20 cellular contexts compared by ENCODE assay signal in the genomic region with DNA sequence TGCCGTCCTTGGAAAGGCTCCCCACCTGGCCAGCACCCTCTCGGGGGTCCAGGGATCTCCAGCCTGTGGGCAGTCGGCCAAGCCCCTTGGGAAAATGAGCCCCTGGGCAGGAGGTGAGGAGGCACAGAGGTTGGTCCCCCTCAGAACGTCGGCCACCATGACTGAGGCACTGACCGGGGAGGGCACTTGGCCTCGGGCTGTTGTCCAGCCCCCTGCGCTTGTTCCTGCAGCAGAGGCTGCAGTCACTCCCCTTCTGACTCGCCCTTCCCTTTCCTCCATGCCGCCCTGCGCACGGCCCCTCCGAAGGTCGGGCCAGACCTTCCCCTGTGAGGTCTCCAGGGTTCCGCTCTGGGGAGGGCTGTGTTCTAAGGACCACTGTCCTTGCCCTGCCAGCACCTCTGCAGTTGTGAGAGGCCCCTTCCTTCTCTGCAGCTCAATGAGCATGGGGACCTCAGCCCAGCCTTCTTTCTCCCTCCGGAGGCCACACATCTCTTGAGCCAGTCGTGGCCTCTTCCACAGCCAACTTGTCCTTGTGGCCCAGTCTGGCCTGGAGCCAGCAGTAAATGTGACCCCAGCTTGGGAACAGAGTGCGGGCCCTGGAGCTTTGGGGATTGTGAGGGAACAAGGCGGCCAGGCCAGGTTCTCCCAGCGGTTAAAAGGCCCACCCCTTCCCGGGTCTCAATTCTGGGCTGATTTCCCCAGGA.
DNase-seq lines count a peak whose midpoint lies in the region; TF ChIP-seq lines count a peak whose summit lies in the region.
"Had no signal": no experiment of that assay in that cellular context is flagged by ENCODE, and none has a peak within 500 bp of the region (broad histone marks: within the 10 kb centered on the region; RNA-seq: fewer than 3 reads in every experiment).

No MANE protein-coding gene starts in this region.

- H3K27ac ChIP-seq in coronary artery (no peak overlapping the region), neural cell (ENCODE audit: low read length) (peak overlapping the region; percentile 76), tibial artery (no peak overlapping the region)
- H3K27ac ChIP-seq: 22Rv1 had no signal

- TF ChIP-seq CTCF in coronary artery (IDR thresholded peaks at IDR 0.05) (no peak), neural cell (IDR thresholded peaks at IDR 0.05; ENCODE audit: poor library complexity, severe bottlenecking) (no peak), tibial artery (IDR thresholded peaks at IDR 0.05) (no peak)

- TF ChIP-seq RAD21 in neural cell (conservative IDR thresholded peaks at IDR 0.05): no peak

- H3K79me2 ChIP-seq in neural cell (replicated peaks; ENCODE audit: insufficient read depth, low read length): no peaks in the 10 kb centered on the region

- H3F3A ChIP-seq in neural cell (ENCODE audit: insufficient read depth, low read length, poor library complexity, severe bottlenecking): peaks cover 4% of the 10 kb centered on the region

- peak overlapping the region; percentile 51 for H3K9ac ChIP-seq in neural cell (ENCODE audit: low read length)

- intact Hi-C loops in tibial artery (cut with DNase I; ENCODE audit: low total_unique reads): no loop called here

- peaks cover 0 to 7% (median 3%) of the 10 kb centered on the region in 4 donors for H3K4me1 ChIP-seq in tibial artery

- CTCF ChIA-PET in activated CD4-positive, alpha-beta T cell treated with anti-CD3 and anti-CD28 coated beads, Interleukin-2, amount 10 ng/mL, durations not matched to agents 7 days and 5 days (lab: Charles Lee): interaction anchor here (0.7 kb wide), 1 partner anchor 21 kb away, joined by 3 read pairs; no protein-coding TSS in a partner anchor

- peaks cover 5% of the 10 kb centered on the region for H3K27me3 Mint-ChIP-seq in activated CD4-positive, alpha-beta T cell treated with anti-CD3 and anti-CD28 coated beads, Interleukin-2, amount 10 ng/mL, durations not matched to agents 7 days and 5 days

- H2AFZ ChIP-seq in neural cell (ENCODE audit: low read depth, low read length): no peak overlapping the region

- peaks cover 6% of the 10 kb centered on the region for H3K9me3 Mint-ChIP-seq in activated CD4-positive, alpha-beta T cell treated with anti-CD3 and anti-CD28 coated beads, Interleukin-2, amount 10 ng/mL, durations not matched to agents 7 days and 5 days

- H3K4me3 ChIP-seq in coronary artery: no peak overlapping the region
- no peak overlapping the region for H3K4me3 ChIP-seq in neural cell (ENCODE audit: low read length)
- H3K4me3 ChIP-seq in tibial artery: no peak overlapping the region
- H3K4me3 ChIP-seq: gastroesophageal sphincter had no signal

- DNase-seq in activated CD4-positive, alpha-beta T cell treated with anti-CD3 and anti-CD28 coated beads for 1 hour: peak; percentile 3
- no peak for DNase-seq in activated CD4-positive, alpha-beta T cell treated with anti-CD3 and anti-CD28 coated beads, Interleukin-2, amount 10 ng/mL, durations not matched to agents 7 days and 5 days
- DNase-seq in coronary artery (ENCODE audit: low spot score) (peak; percentile 66), tibial artery (peak; percentile 18 to 55), kidney tubule cell (ENCODE audit: low spot score) (no peak), superior temporal gyrus (ENCODE audit: extremely low spot score) (no peak)
- DNase-seq in activated CD4-positive, alpha-beta T cell treated with anti-CD3 and anti-CD28 coated beads for 4 hours: no peak
- DNase-seq: activated naive CD4-positive, alpha-beta T cell treated with anti-CD3 and anti-CD28 coated beads, Interleukin-2, amount 50 U/mL, for 16 hours; activated T-cell treated with anti-CD3 and anti-CD28 coated beads for 4 hours; dermis blood vessel endothelial cell; DMS 273 treated with DMSO at 0.1 percent for 48 hours; erythroblast; MV-4-11; NCI-H2029 treated with DMSO at 0.1 percent for 48 hours; NCI-H524; T1000 had no signal

- TF ChIP-seq EP300 in neural cell (conservative IDR thresholded peaks at IDR 0.05; ENCODE audit: poor library complexity, severe bottlenecking): no peak

- no peaks in the 10 kb centered on the region for H3K36me3 ChIP-seq in neural cell (ENCODE audit: insufficient read depth, low read length)
- no peaks in the 10 kb centered on the region for H3K36me3 ChIP-seq in tibial artery
- H3K36me3 ChIP-seq: gastroesophageal sphincter had no signal

- H3K4me2 ChIP-seq in neural cell (ENCODE audit: low read length): no peak overlapping the region

- H3K9me2 ChIP-seq in neural cell (ENCODE audit: insufficient read depth, low read length): no peaks in the 10 kb centered on the region

- H3K9me3 ChIP-seq in neural cell (ENCODE audit: low read length) (no peaks in the 10 kb centered on the region), tibial artery (no peaks in the 10 kb centered on the region)
- H3K9me3 ChIP-seq: gastroesophageal sphincter had no signal

- no peak overlapping the region for H3K27ac Mint-ChIP-seq in activated CD4-positive, alpha-beta T cell treated with anti-CD3 and anti-CD28 coated beads, Interleukin-2, amount 10 ng/mL, durations not matched to agents 7 days and 5 days

- H3K36me3 Mint-ChIP-seq in activated CD4-positive, alpha-beta T cell treated with anti-CD3 and anti-CD28 coated beads, Interleukin-2, amount 10 ng/mL, durations not matched to agents 7 days and 5 days (ENCODE audit: low read depth): peaks cover 1% of the 10 kb centered on the region

- H4K20me1 ChIP-seq in neural cell (ENCODE audit: insufficient read depth): no peaks in the 10 kb centered on the region

- H3K27me3 ChIP-seq in neural cell (ENCODE audit: insufficient read depth, low read depth, low read length) (no peaks in the 10 kb centered on the region), tibial artery (peaks cover 0 to 6% of the 10 kb centered on the region in 2 donors)
- H3K27me3 ChIP-seq: gastroesophageal sphincter had no signal

- no peak overlapping the region for H3K4me3 Mint-ChIP-seq in activated CD4-positive, alpha-beta T cell treated with anti-CD3 and anti-CD28 coated beads, Interleukin-2, amount 10 ng/mL, durations not matched to agents 7 days and 5 days
- H3K4me3 Mint-ChIP-seq: naive thymus-derived CD4-positive, alpha-beta T cell had no signal

- peaks cover 8% of the 10 kb centered on the region for H3K4me1 Mint-ChIP-seq in activated CD4-positive, alpha-beta T cell treated with anti-CD3 and anti-CD28 coated beads, Interleukin-2, amount 10 ng/mL, durations not matched to agents 7 days and 5 days

- POLR2A ChIA-PET in activated CD4-positive, alpha-beta T cell treated with anti-CD3 and anti-CD28 coated beads, Interleukin-2, amount 10 ng/mL, durations not matched to agents 7 days and 5 days (lab: Charles Lee): no interaction called here

TF ChIP-seq in neural cell, 6 proteins besides CTCF, POLR2A, EP300 and RAD21:
- TF ChIP-seq, protein P1, sequence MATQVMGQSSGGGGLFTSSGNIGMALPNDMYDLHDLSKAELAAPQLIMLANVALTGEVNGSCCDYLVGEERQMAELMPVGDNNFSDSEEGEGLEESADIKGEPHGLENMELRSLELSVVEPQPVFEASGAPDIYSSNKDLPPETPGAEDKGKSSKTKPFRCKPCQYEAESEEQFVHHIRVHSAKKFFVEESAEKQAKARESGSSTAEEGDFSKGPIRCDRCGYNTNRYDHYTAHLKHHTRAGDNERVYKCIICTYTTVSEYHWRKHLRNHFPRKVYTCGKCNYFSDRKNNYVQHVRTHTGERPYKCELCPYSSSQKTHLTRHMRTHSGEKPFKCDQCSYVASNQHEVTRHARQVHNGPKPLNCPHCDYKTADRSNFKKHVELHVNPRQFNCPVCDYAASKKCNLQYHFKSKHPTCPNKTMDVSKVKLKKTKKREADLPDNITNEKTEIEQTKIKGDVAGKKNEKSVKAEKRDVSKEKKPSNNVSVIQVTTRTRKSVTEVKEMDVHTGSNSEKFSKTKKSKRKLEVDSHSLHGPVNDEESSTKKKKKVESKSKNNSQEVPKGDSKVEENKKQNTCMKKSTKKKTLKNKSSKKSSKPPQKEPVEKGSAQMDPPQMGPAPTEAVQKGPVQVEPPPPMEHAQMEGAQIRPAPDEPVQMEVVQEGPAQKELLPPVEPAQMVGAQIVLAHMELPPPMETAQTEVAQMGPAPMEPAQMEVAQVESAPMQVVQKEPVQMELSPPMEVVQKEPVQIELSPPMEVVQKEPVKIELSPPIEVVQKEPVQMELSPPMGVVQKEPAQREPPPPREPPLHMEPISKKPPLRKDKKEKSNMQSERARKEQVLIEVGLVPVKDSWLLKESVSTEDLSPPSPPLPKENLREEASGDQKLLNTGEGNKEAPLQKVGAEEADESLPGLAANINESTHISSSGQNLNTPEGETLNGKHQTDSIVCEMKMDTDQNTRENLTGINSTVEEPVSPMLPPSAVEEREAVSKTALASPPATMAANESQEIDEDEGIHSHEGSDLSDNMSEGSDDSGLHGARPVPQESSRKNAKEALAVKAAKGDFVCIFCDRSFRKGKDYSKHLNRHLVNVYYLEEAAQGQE (IDR thresholded peaks at IDR 0.05; ENCODE audit: borderline replicate concordance): no peak
- TF ChIP-seq TAF1 (IDR thresholded peaks at IDR 0.05; ENCODE audit: low read depth): no peak
- TF ChIP-seq MXI1 (conservative IDR thresholded peaks at IDR 0.05; ENCODE audit: poor library complexity, severe bottlenecking): no peak
- no peak for TF ChIP-seq SMC3 (conservative IDR thresholded peaks at IDR 0.05; ENCODE audit: poor library complexity)
- no peak for TF ChIP-seq EZH2 (IDR thresholded peaks at IDR 0.05; ENCODE audit: borderline replicate concordance, insufficient read depth, low read length, poor library complexity, severe bottlenecking)
- TF ChIP-seq POLR2AphosphoS5 (IDR thresholded peaks at IDR 0.05): no peak

Comparison
In these comparisons a context has a peak if more than half of its experiments do, and no peak if none do; other contexts are left out.
1. DNase-seq: peak in activated CD4-positive, alpha-beta T cell treated with anti-CD3 and anti-CD28 coated beads for 1 hour (single experiment), coronary artery (single experiment) and tibial artery (2 of 2); none in activated CD4-positive, alpha-beta T cell treated with anti-CD3 and anti-CD28 coated beads, Interleukin-2, amount 10 ng/mL, durations not matched to agents 7 days and 5 days (single experiment), kidney tubule cell (single experiment), superior temporal gyrus (single experiment) and activated CD4-positive, alpha-beta T cell treated with anti-CD3 and anti-CD28 coated beads for 4 hours (0 of 2).